24 cellular contexts compared by ENCODE assay signal in genomic region chr6:4967301-4968030, GRCh38.
"Had no signal": no experiment of that assay in that cellular context is flagged by ENCODE, and none has a peak within 500 bp of the region (broad histone marks: within the 10 kb centered on the region; RNA-seq: fewer than 3 reads in every experiment).

No MANE protein-coding gene starts in this region.

- H3K4me3 ChIP-seq: body of pancreas, hepatocyte, left lung, pancreas, psoas muscle, right lobe of liver, transverse colon, uterus had no signal

- DNase-seq: activated B cell treated with CpG ODN at 0.5 μM for 24 hours; activated CD4-positive, alpha-beta T cell treated with anti-CD3 and anti-CD28 coated beads for 4 hours; activated CD4-positive, alpha-beta T cell treated with anti-CD3 and anti-CD28 coated beads, Interleukin-2, amount 50 U/mL, for 48 hours; activated effector memory CD4-positive, alpha-beta T cell treated with anti-CD3 and anti-CD28 coated beads, Interleukin-2, amount 50 U/mL, for 16 hours; activated naive CD4-positive, alpha-beta T cell treated with anti-CD3 and anti-CD28 coated beads, Interleukin-2, amount 10 ng/mL, durations not matched to agents 7 days and 5 days; body of pancreas; caudate nucleus; effector CD4-positive, alpha-beta T cell; erythroblast; glutamatergic neuron; immature natural killer cell; kidney glomerular epithelial cell; left lung; natural killer cell; pancreas; psoas muscle; right lobe of liver; small intestine; stimulated activated CD4-positive, alpha-beta T cell treated with anti-CD3 and anti-CD28 coated beads, Interleukin-15, amount 100 ng/mL, for 24 hours; T-helper 9 cell; transverse colon; uterus had no signal

- ATAC-seq: body of pancreas; left lung; natural killer cell; pancreas; psoas muscle; right lobe of liver; stimulated activated memory B cell treated with anti-CD40 and anti-IgM and Interleukin-4, amounts not matched to agents 10 μg/mL and 1 μg/mL and 100 μg/mL, for 72 hours had no signal
